ENCODE assay signal across 17 cellular contexts in the genomic region with DNA sequence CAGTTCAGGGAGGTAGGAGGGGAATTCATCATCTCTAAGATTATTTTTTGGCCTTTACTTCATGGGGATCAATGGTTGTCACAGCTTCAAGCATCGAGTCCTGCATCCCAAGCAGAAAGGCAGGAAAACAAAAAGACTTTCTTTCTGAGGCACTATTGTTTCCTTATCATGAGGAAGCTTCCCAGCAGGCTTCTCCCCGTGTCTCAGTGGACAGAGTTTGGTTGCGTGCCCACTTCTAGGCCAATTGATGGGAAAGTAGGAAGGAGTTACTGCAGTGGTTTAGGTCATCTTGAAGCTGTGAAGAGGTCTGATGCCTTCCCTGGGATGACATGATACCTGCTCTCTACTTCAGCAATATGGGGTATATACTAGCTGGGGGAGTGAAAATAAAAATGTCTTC.
DNase-seq lines count a peak whose midpoint lies in the region; ATAC-seq and TF ChIP-seq lines count a peak whose summit lies in the region.
"Had no signal": no experiment of that assay in that cellular context is flagged by ENCODE, and none has a peak within 500 bp of the region (broad histone marks: within the 10 kb centered on the region; RNA-seq: fewer than 3 reads in every experiment).

No MANE protein-coding gene starts in this region.

- no peak overlapping the region for H2AFZ ChIP-seq in GM23338

- H3K4me1 Mint-ChIP-seq in CD8-positive, alpha-beta memory T cell, result peaks cover 7 to 35% (median 24%) of the 10 kb centered on the region in 3 donors
- H3K4me1 Mint-ChIP-seq in GM23338, result no peaks in the 10 kb centered on the region
- H3K4me1 Mint-ChIP-seq: CD4-positive, CD25-positive, alpha-beta regulatory T cell; IgD-negative memory B cell had no signal

- H3K27me3 ChIP-seq in CD8-positive, alpha-beta memory T cell (ENCODE audit: insufficient read depth, low read length, poor library complexity, severe bottlenecking), result no peaks in the 10 kb centered on the region
- H3K27me3 ChIP-seq in lung (ENCODE audit: control insufficient read depth, insufficient read depth) (no peaks in the 10 kb centered on the region), GM23338 (ENCODE audit: insufficient read depth) (no peaks in the 10 kb centered on the region)

- H3K9me3 ChIP-seq in CD8-positive, alpha-beta memory T cell (ENCODE audit: low read length), result no peaks in the 10 kb centered on the region
- peaks cover 0 to 1% of the 10 kb centered on the region in 2 donors for H3K9me3 ChIP-seq in lung (ENCODE audit: control insufficient read depth in 2 of 2, insufficient read depth in 1 of 2, low read length in 1 of 2)
- H3K9me3 ChIP-seq: A549 had no signal

- no peak overlapping the region for H3K4me3 ChIP-seq in CD8-positive, alpha-beta memory T cell (ENCODE audit: low read length)
- H3K4me3 ChIP-seq in lung (no peak overlapping the region), GM23338 (no peak overlapping the region)
- H3K4me3 ChIP-seq: A549 had no signal

- H3K4me2 ChIP-seq in GM23338, result no peak overlapping the region
- H3K4me2 ChIP-seq: A549 had no signal

- 52% methylated on average over 3 of the region's 3 CpGs for WGBS in lung, 2 donors

- peak overlapping the region in 5 of 8 donors; percentile 47 to 64 (median 56) for H3K27ac Mint-ChIP-seq in CD8-positive, alpha-beta memory T cell
- no peak overlapping the region for H3K27ac Mint-ChIP-seq in GM23338
- H3K27ac Mint-ChIP-seq: CD4-positive, CD25-positive, alpha-beta regulatory T cell had no signal

- peak overlapping the region in 5 of 7 donors; percentile 3 to 72 (median 9) for H3K4me3 Mint-ChIP-seq in CD8-positive, alpha-beta memory T cell
- H3K4me3 Mint-ChIP-seq in GM23338, result no peak overlapping the region
- H3K4me3 Mint-ChIP-seq: CD4-positive, CD25-positive, alpha-beta regulatory T cell; IgD-negative memory B cell had no signal

- H3K27me3 Mint-ChIP-seq in CD8-positive, alpha-beta memory T cell, result peaks cover 0 to under 1% of the 10 kb centered on the region in 2 donors
- H3K27me3 Mint-ChIP-seq in GM23338 (ENCODE audit: insufficient read depth, low read depth, poor library complexity), result peaks cover 2% of the 10 kb centered on the region
- H3K27me3 Mint-ChIP-seq: CD4-positive, CD25-positive, alpha-beta regulatory T cell; IgD-negative memory B cell had no signal

- peaks cover 8% of the 10 kb centered on the region for H3K9me2 ChIP-seq in GM23338 (ENCODE audit: insufficient read depth)

- POLR2A ChIA-PET in CD8-positive, alpha-beta memory T cell (lab: Charles Lee), result no interaction called here

- no peaks in the 10 kb centered on the region for H3F3A ChIP-seq in GM23338 (replicated peaks; ENCODE audit: low read depth)

- H3K36me3 Mint-ChIP-seq in CD8-positive, alpha-beta memory T cell, result no peaks in the 10 kb centered on the region
- no peaks in the 10 kb centered on the region for H3K36me3 Mint-ChIP-seq in GM23338 (ENCODE audit: low read depth)
- H3K36me3 Mint-ChIP-seq: CD4-positive, CD25-positive, alpha-beta regulatory T cell; IgD-negative memory B cell had no signal

- H3K4me1 ChIP-seq in CD8-positive, alpha-beta memory T cell (ENCODE audit: insufficient read depth, low read length), result peaks cover 7% of the 10 kb centered on the region
- H3K4me1 ChIP-seq in lung (ENCODE audit: control insufficient read depth in 2 of 2, insufficient read depth in 2 of 2, low read length in 2 of 2) (no peaks in the 10 kb centered on the region), GM23338 (ENCODE audit: insufficient read depth) (no peaks in the 10 kb centered on the region)
- H3K4me1 ChIP-seq: A549 had no signal

- H3K9me3 Mint-ChIP-seq in CD8-positive, alpha-beta memory T cell, result peaks cover 0 to 4% (median 2%) of the 10 kb centered on the region in 5 donors
- no peaks in the 10 kb centered on the region; the same call in 2 of the 3 replicates for H3K9me3 Mint-ChIP-seq in GM23338

- DNase-seq in Ammon's horn (ENCODE audit: low spot score), result peak; percentile 20
- DNase-seq in CD8-positive, alpha-beta memory T cell, result no peak
- peak; percentile 1 for DNase-seq in lung (ENCODE audit: low spot score)
- DNase-seq in putamen (ENCODE audit: low spot score), result peak; percentile 14
- DNase-seq in GM23338 (ENCODE audit: low spot score), result no peak
- no peak for DNase-seq in NCI-H2081 (lab: John Stamatoyannopoulos, UW)
- DNase-seq: AML-193; CD4-positive, CD25-positive, alpha-beta regulatory T cell; DMS79; GDM1; HCEC 1CT; KBM-7 had no signal

- TF ChIP-seq CTCF in lung (IDR thresholded peaks at IDR 0.05; ENCODE audit: control extremely low read depth, extremely low read depth) (no peak), GM23338 (conservative IDR thresholded peaks at IDR 0.05; ENCODE audit: low read depth in 2 of 2) (no peak)

- no peaks in the 10 kb centered on the region for H3K36me3 ChIP-seq in CD8-positive, alpha-beta memory T cell (ENCODE audit: insufficient read depth, low read length)
- H3K36me3 ChIP-seq in lung (ENCODE audit: control insufficient read depth in 2 of 2, insufficient read depth in 2 of 2, low read length in 2 of 2) (no peaks in the 10 kb centered on the region), GM23338 (ENCODE audit: insufficient read depth) (no peaks in the 10 kb centered on the region)

- CTCF ChIA-PET in CD8-positive, alpha-beta memory T cell (lab: Charles Lee), result no interaction called here

- H3K79me2 ChIP-seq in GM23338 (replicated peaks; ENCODE audit: insufficient read depth), result no peaks in the 10 kb centered on the region

- ATAC-seq in lung (ENCODE audit: insufficient read depth, low FRiP score) (no peak), HG02981 (IDR thresholded peaks at IDR 0.05; ENCODE audit: unreplicated experiment) (no peak), GM23338 (no peak)
- ATAC-seq: A549, HepG2 had no signal

- H3K27ac ChIP-seq in CD8-positive, alpha-beta memory T cell (ENCODE audit: low read depth, low read length), result no peak overlapping the region
- H3K27ac ChIP-seq in lung (ENCODE audit: low read depth in 1 of 2, low read length in 1 of 2) (no peak overlapping the region), GM23338 (ENCODE audit: low read depth) (no peak overlapping the region)
- H3K27ac ChIP-seq: 22Rv1, A549 had no signal

- no peaks in the 10 kb centered on the region for H4K20me1 ChIP-seq in GM23338 (replicated peaks; ENCODE audit: insufficient read depth)

TF ChIP-seq in GM23338, 12 proteins besides CTCF, POLR2A, EP300 and RAD21 (continues in another document):
- TF ChIP-seq JUNB (IDR thresholded peaks at IDR 0.05; ENCODE audit: unreplicated experiment) (no peak), EZH2 (IDR thresholded peaks at IDR 0.05; ENCODE audit: low read depth, unreplicated experiment) (no peak), POLR2AphosphoS5 (IDR thresholded peaks at IDR 0.05; ENCODE audit: low read depth) (no peak), ZNF331 (CRISPR knock-in tag; IDR thresholded peaks at IDR 0.05; ENCODE audit: low read depth) (no peak), NANOG (IDR thresholded peaks at IDR 0.05; ENCODE audit: borderline replicate concordance) (no peak)
- TF ChIP-seq, protein P1, sequence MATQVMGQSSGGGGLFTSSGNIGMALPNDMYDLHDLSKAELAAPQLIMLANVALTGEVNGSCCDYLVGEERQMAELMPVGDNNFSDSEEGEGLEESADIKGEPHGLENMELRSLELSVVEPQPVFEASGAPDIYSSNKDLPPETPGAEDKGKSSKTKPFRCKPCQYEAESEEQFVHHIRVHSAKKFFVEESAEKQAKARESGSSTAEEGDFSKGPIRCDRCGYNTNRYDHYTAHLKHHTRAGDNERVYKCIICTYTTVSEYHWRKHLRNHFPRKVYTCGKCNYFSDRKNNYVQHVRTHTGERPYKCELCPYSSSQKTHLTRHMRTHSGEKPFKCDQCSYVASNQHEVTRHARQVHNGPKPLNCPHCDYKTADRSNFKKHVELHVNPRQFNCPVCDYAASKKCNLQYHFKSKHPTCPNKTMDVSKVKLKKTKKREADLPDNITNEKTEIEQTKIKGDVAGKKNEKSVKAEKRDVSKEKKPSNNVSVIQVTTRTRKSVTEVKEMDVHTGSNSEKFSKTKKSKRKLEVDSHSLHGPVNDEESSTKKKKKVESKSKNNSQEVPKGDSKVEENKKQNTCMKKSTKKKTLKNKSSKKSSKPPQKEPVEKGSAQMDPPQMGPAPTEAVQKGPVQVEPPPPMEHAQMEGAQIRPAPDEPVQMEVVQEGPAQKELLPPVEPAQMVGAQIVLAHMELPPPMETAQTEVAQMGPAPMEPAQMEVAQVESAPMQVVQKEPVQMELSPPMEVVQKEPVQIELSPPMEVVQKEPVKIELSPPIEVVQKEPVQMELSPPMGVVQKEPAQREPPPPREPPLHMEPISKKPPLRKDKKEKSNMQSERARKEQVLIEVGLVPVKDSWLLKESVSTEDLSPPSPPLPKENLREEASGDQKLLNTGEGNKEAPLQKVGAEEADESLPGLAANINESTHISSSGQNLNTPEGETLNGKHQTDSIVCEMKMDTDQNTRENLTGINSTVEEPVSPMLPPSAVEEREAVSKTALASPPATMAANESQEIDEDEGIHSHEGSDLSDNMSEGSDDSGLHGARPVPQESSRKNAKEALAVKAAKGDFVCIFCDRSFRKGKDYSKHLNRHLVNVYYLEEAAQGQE (IDR thresholded peaks at IDR 0.05; ENCODE audit: unreplicated experiment), result no peak

Comparison
In these comparisons a context has a peak if more than half of its experiments do, and no peak if none do; other contexts are left out.
1. DNase-seq: peak in Ammon's horn (single experiment), lung (single experiment) and putamen (single experiment); none in CD8-positive, alpha-beta memory T cell (0 of 5), GM23338 (single experiment) and NCI-H2081 (0 of 2).